ENCODE assay signal across 8 cellular contexts in genomic region chr3:129245641-129246306, GRCh38. TPM values are rescaled to one million over a fixed set of nuclear protein-coding genes. Genes with fewer than 3 reads are reported as not detected.
DNase-seq lines count a peak whose midpoint lies in the region; ATAC-seq and TF ChIP-seq lines count a peak whose summit lies in the region.
"Not testable (repeated sequence)": the region's sequence is repeated elsewhere in the genome, so short reads cannot be mapped to it uniquely, and the experiment has no call there.

No MANE protein-coding gene starts in this region.

- peaks cover 23% of the 10 kb centered on the region; the same call in 1 of the 2 replicates for H3K79me2 ChIP-seq in OCI-LY7 (ENCODE audit: insufficient read depth, low read depth, low read length)

- not testable (repeated sequence) for H2BK5ac ChIP-seq in mesenchymal stem cell (ENCODE audit: low read depth, low read length, poor library complexity, severe bottlenecking)

- not testable (repeated sequence) for H3K27ac ChIP-seq in CD8-positive, alpha-beta memory T cell (ENCODE audit: low read depth, low read length); OCI-LY7 (ENCODE audit: low read depth, low read length, poor library complexity, severe bottlenecking); mesenchymal stem cell (ENCODE audit: low read length, poor library complexity, severe bottlenecking)

- peak; percentile 54 for ATAC-seq in GM21390 (IDR thresholded peaks at IDR 0.05; ENCODE audit: unreplicated experiment)
- peak; percentile 74 for ATAC-seq in activated CD8-positive, alpha-beta memory T cell treated with anti-CD3 and anti-CD28 coated beads, Interleukin-2, amount 10 ng/mL, durations not matched to agents 7 days and 5 days
- ATAC-seq in effector memory CD8-positive, alpha-beta T cell (replicated peaks), result peak; percentile 67

- peak; percentile 38 to 79 (median 71) for DNase-seq in CD8-positive, alpha-beta memory T cell
- DNase-seq in Kasumi-1 (lab: John Stamatoyannopoulos, UW) (peak; percentile 95 to 97), OCI-LY7 (ENCODE audit: low spot score) (peak; percentile 94), mesenchymal stem cell (peak; percentile 93)
- DNase-seq in activated CD8-positive, alpha-beta memory T cell treated with anti-CD3 and anti-CD28 coated beads, Interleukin-2, amount 10 ng/mL, durations not matched to agents 7 days and 5 days, result peak; percentile 89
- peak; percentile 66 to 68 (median 67) for DNase-seq in effector memory CD8-positive, alpha-beta T cell
- DNase-seq in stimulated activated CD4-positive, alpha-beta T cell treated with anti-CD3 and anti-CD28 coated beads, TNF-alpha, amount 100 ng/mL, for 1 hour (ENCODE audit: low read depth in 3 of 3, low spot score in 1 of 3), result peak; percentile 21 to 40 (median 22)

- not testable (repeated sequence) for H3K36me3 ChIP-seq in CD8-positive, alpha-beta memory T cell (ENCODE audit: insufficient read depth, low read length); OCI-LY7 (ENCODE audit: insufficient read depth, low read length); mesenchymal stem cell (ENCODE audit: control insufficient read depth in 1 of 2, insufficient read depth in 2 of 2, low read depth in 1 of 2, low read length in 2 of 2)

- not testable (repeated sequence) for H3K9me3 ChIP-seq in CD8-positive, alpha-beta memory T cell (ENCODE audit: low read length); OCI-LY7 (ENCODE audit: low read length); mesenchymal stem cell (ENCODE audit: control insufficient read depth, low read length)

- H2AK5ac ChIP-seq in mesenchymal stem cell (ENCODE audit: low read length, severe bottlenecking), result not testable (repeated sequence)

- peaks cover 25% of the 10 kb centered on the region for H3K4me1 ChIP-seq in CD8-positive, alpha-beta memory T cell (ENCODE audit: insufficient read depth, low read length)
- H3K4me1 ChIP-seq in OCI-LY7 (ENCODE audit: insufficient read depth, low read length, poor library complexity, severe bottlenecking), result peaks cover 28% of the 10 kb centered on the region
- H3K4me1 ChIP-seq in mesenchymal stem cell (ENCODE audit: control insufficient read depth, insufficient read depth, low read depth, low read length), result peaks cover 11% of the 10 kb centered on the region

- H3K27ac Mint-ChIP-seq in CD8-positive, alpha-beta memory T cell, result peak overlapping the region in 3 of 8 donors; percentile 14 to 37 (median 19)
- H3K27ac Mint-ChIP-seq in activated CD8-positive, alpha-beta memory T cell treated with anti-CD3 and anti-CD28 coated beads, Interleukin-2, amount 10 ng/mL, durations not matched to agents 7 days and 5 days, result peak overlapping the region; percentile 34
- not testable (repeated sequence) for H3K27ac Mint-ChIP-seq in effector memory CD8-positive, alpha-beta T cell

- POLR2A ChIA-PET in CD8-positive, alpha-beta memory T cell (lab: Charles Lee), result not testable (repeated sequence)
- POLR2A ChIA-PET in OCI-LY7 (lab: Charles Lee), result interaction anchor here (0.6 to 3.4 kb wide), 18 partner anchors 13 to 670 kb away, joined by 3 to 15 read pairs (median 4); a partner anchor contains a TSS

- peaks cover 0 to 17% (median 0%) of the 10 kb centered on the region in 3 donors for H3K36me3 Mint-ChIP-seq in CD8-positive, alpha-beta memory T cell
- H3K36me3 Mint-ChIP-seq in activated CD8-positive, alpha-beta memory T cell treated with anti-CD3 and anti-CD28 coated beads, Interleukin-2, amount 10 ng/mL, durations not matched to agents 7 days and 5 days, result not testable (repeated sequence)
- H3K36me3 Mint-ChIP-seq in effector memory CD8-positive, alpha-beta T cell (ENCODE audit: insufficient read depth), result peaks cover 33% of the 10 kb centered on the region

- not testable (repeated sequence) for H2BK12ac ChIP-seq in mesenchymal stem cell (ENCODE audit: low read length in 2 of 2)

- intact Hi-C loops in OCI-LY7 (cut with micrococcal nuclease; ENCODE audit: unreplicated experiment), result loop anchor here (1.0 to 5.0 kb wide), 4 partner anchors 63 to 368 kb away; partner anchors contain the start of genes ACAD9 and CNBP

- H3K14ac ChIP-seq in mesenchymal stem cell (ENCODE audit: low read length in 2 of 2), result not testable (repeated sequence)

- H3K27me3 Mint-ChIP-seq in CD8-positive, alpha-beta memory T cell; activated CD8-positive, alpha-beta memory T cell treated with anti-CD3 and anti-CD28 coated beads, Interleukin-2, amount 10 ng/mL, durations not matched to agents 7 days and 5 days; effector memory CD8-positive, alpha-beta T cell: not testable (repeated sequence)

- H3K4me1 Mint-ChIP-seq in CD8-positive, alpha-beta memory T cell, result peaks cover 31 to 37% (median 33%) of the 10 kb centered on the region in 3 donors
- H3K4me1 Mint-ChIP-seq in activated CD8-positive, alpha-beta memory T cell treated with anti-CD3 and anti-CD28 coated beads, Interleukin-2, amount 10 ng/mL, durations not matched to agents 7 days and 5 days, result peaks cover 38% of the 10 kb centered on the region
- H3K4me1 Mint-ChIP-seq in effector memory CD8-positive, alpha-beta T cell (ENCODE audit: low read depth in 2 of 2), result peaks cover 28 to 33% of the 10 kb centered on the region in 2 donors

- not testable (repeated sequence) for H3K23ac ChIP-seq in mesenchymal stem cell (ENCODE audit: low read length in 2 of 2)

- peak overlapping the region; percentile 33 for H4K8ac ChIP-seq in mesenchymal stem cell (ENCODE audit: low read length)

- TF ChIP-seq CTCF in OCI-LY7 (conservative IDR thresholded peaks at IDR 0.05; ENCODE audit: low read length), result peak; percentile 95

- H3K9me3 Mint-ChIP-seq in CD8-positive, alpha-beta memory T cell; activated CD8-positive, alpha-beta memory T cell treated with anti-CD3 and anti-CD28 coated beads, Interleukin-2, amount 10 ng/mL, durations not matched to agents 7 days and 5 days (ENCODE audit: low read depth); effector memory CD8-positive, alpha-beta T cell: not testable (repeated sequence)

- 30% methylated on average over 10 of the region's 11 CpGs for WGBS in mesenchymal stem cell

- not testable (repeated sequence) for H3K18ac ChIP-seq in mesenchymal stem cell (ENCODE audit: low read depth in 1 of 2, low read length in 2 of 2)

- peak overlapping the region; percentile 49; the same call in 1 of the 2 replicates for H2AFZ ChIP-seq in OCI-LY7 (ENCODE audit: low read length)
- H2AFZ ChIP-seq in mesenchymal stem cell (ENCODE audit: low read depth, low read length), result not testable (repeated sequence)

- H3K4ac ChIP-seq in mesenchymal stem cell (ENCODE audit: low read depth in 1 of 2, low read length in 2 of 2), result not testable (repeated sequence)

- BruUV-seq in OCI-LY7 (replicated peaks; lab: Mats Ljungman, UMichigan), result not testable (repeated sequence)

- H4K91ac ChIP-seq in mesenchymal stem cell (ENCODE audit: low read length), result not testable (repeated sequence)

- H3K4me3 Mint-ChIP-seq in CD8-positive, alpha-beta memory T cell, result peak overlapping the region in 2 of 7 donors; percentile 49 to 71
- H3K4me3 Mint-ChIP-seq in activated CD8-positive, alpha-beta memory T cell treated with anti-CD3 and anti-CD28 coated beads, Interleukin-2, amount 10 ng/mL, durations not matched to agents 7 days and 5 days; effector memory CD8-positive, alpha-beta T cell: not testable (repeated sequence)

- H3K9me2 ChIP-seq in OCI-LY7 (ENCODE audit: insufficient read depth, low read length), result not testable (repeated sequence)

- not testable (repeated sequence) for H3K79me1 ChIP-seq in mesenchymal stem cell (replicated peaks; ENCODE audit: low read length, poor library complexity, severe bottlenecking)

- H3K4me3 ChIP-seq in CD8-positive, alpha-beta memory T cell (ENCODE audit: low read length); OCI-LY7 (ENCODE audit: low read depth, low read length, poor library complexity, severe bottlenecking): not testable (repeated sequence)
- H3K4me3 ChIP-seq in mesenchymal stem cell (ENCODE audit: insufficient read depth in 1 of 2, low read depth in 1 of 2, low read length in 2 of 2), result peak overlapping the region in 1 of 2 experiments; percentile 7

- CTCF ChIA-PET in CD8-positive, alpha-beta memory T cell (lab: Charles Lee), result interaction anchor here (0.6 to 10.0 kb wide), 37 partner anchors 9 to 451 kb away, joined by 3 to 143 read pairs (median 5); partner anchors contain the start of genes CFAP92, GP9, IFT122 and RAB43
- CTCF ChIA-PET in OCI-LY7 (lab: Charles Lee; ENCODE audit: unreplicated experiment), result interaction anchor here (0.6 to 2.8 kb wide), 10 partner anchors 21 to 276 kb away, joined by 3 to 17 read pairs (median 4); partner anchors contain the start of gene RAB43
- CTCF ChIA-PET in activated CD8-positive, alpha-beta memory T cell treated with anti-CD3 and anti-CD28 coated beads, Interleukin-2, amount 10 ng/mL, durations not matched to agents 7 days and 5 days (lab: Charles Lee), result interaction anchor here (0.7 to 8.0 kb wide), 48 partner anchors 9 to 370 kb away, joined by 3 to 95 read pairs (median 6); partner anchors contain the start of genes CNBP, ISY1 and RAB43

- not testable (repeated sequence) for H2BK120ac ChIP-seq in mesenchymal stem cell (ENCODE audit: low read depth, low read length)

- H3K9ac ChIP-seq in mesenchymal stem cell (ENCODE audit: low read length), result peak overlapping the region; percentile 59

- not testable (repeated sequence) for H3K27me3 ChIP-seq in CD8-positive, alpha-beta memory T cell (ENCODE audit: insufficient read depth, low read length, poor library complexity, severe bottlenecking); mesenchymal stem cell (ENCODE audit: control insufficient read depth in 1 of 2, insufficient read depth in 1 of 2, low read length in 2 of 2)

- H4K20me1 ChIP-seq in OCI-LY7 (ENCODE audit: insufficient read depth, low read length), result not testable (repeated sequence)

- H3K4me2 ChIP-seq in OCI-LY7 (ENCODE audit: low read length) (peak overlapping the region; percentile 49), mesenchymal stem cell (ENCODE audit: low read length, poor library complexity, severe bottlenecking) (peak overlapping the region; percentile 26)

- not testable (repeated sequence) for H2BK15ac ChIP-seq in mesenchymal stem cell (ENCODE audit: low read depth, poor library complexity, severe bottlenecking)

RNA-seq across cellular contexts. Expression of gene COPG1, which starts 3.6 kb away (rescaled TPM):
- total RNA-seq in CD8-positive, alpha-beta memory T cell, result 100 to 1,000 TPM; 134 to 136 TPM
- polyA plus RNA-seq in CD8-positive, alpha-beta memory T cell, result 101 TPM
- 91.9 and 135 TPM in 2 replicates for total RNA-seq in OCI-LY7 (2014; rRNA removed; shearing (Covaris generic))
- total RNA-seq in OCI-LY7 (2022), result 174 and 182 TPM in 2 replicates
- total RNA-seq in activated CD8-positive, alpha-beta memory T cell treated with anti-CD3 and anti-CD28 coated beads, Interleukin-2, amount 10 ng/mL, durations not matched to agents 7 days and 5 days, result 100 to 1,000 TPM; 130 to 141 TPM
- 116 TPM for polyA plus RNA-seq in mesenchymal stem cell (2013, experiment 1 of 2)
- 110 TPM for polyA plus RNA-seq in mesenchymal stem cell (2013, experiment 2 of 2)

RNA-seq across cellular contexts. Expression of gene HMCES, which starts 32.9 kb away (rescaled TPM):
- 10 to 100 TPM; 64.3 to 64.6 TPM for total RNA-seq in CD8-positive, alpha-beta memory T cell
- polyA plus RNA-seq in CD8-positive, alpha-beta memory T cell, result 97.9 TPM
- 90.6 and 104 TPM in 2 replicates for total RNA-seq in OCI-LY7 (2014; rRNA removed; shearing (Covaris generic))
- 287 and 320 TPM in 2 replicates for total RNA-seq in OCI-LY7 (2022)
- total RNA-seq in activated CD8-positive, alpha-beta memory T cell treated with anti-CD3 and anti-CD28 coated beads, Interleukin-2, amount 10 ng/mL, durations not matched to agents 7 days and 5 days, result 10 to 100 TPM; 43.4 to 52.1 TPM
- 13.3 TPM for polyA plus RNA-seq in mesenchymal stem cell (2013, experiment 1 of 2)
- 13.8 TPM for polyA plus RNA-seq in mesenchymal stem cell (2013, experiment 2 of 2)

Comparison
In these comparisons a context has a peak if more than half of its experiments do, and no peak if none do; other contexts are left out.
1. DNase-seq: peak in every context shown above with its lines; median percentile 96 in Kasumi-1; 94 in OCI-LY7; 93 in mesenchymal stem cell; 89 in activated CD8-positive, alpha-beta memory T cell treated with anti-CD3 and anti-CD28 coated beads, Interleukin-2, amount 10 ng/mL, durations not matched to agents 7 days and 5 days; 71 in CD8-positive, alpha-beta memory T cell; 67 in effector memory CD8-positive, alpha-beta T cell; 22 in stimulated activated CD4-positive, alpha-beta T cell treated with anti-CD3 and anti-CD28 coated beads, TNF-alpha, amount 100 ng/mL, for 1 hour.